In genomic region chr12:72273851-72274284, GRCh38 we compare ENCODE assay signal across 1 cellular context.
TF ChIP-seq lines count a peak whose summit lies in the region.

No MANE protein-coding gene starts in this region.

TF ChIP-seq in IMR-90, 13 proteins besides CTCF, POLR2A, EP300 and RAD21:
- no peak for TF ChIP-seq CHD1 (IDR thresholded peaks at IDR 0.05; ENCODE audit: low read depth, low read length)
- TF ChIP-seq RCOR1 (IDR thresholded peaks at IDR 0.05; ENCODE audit: insufficient replicate concordance, low read length), result no peak
- no peak for TF ChIP-seq CEBPB (IDR thresholded peaks at IDR 0.05; ENCODE audit: low read depth, low read length)
- TF ChIP-seq SMC3 (IDR thresholded peaks at IDR 0.05; ENCODE audit: low read depth, low read length), result no peak
- no peak for TF ChIP-seq BHLHE40 (IDR thresholded peaks at IDR 0.05; ENCODE audit: low read depth, low read length)
- TF ChIP-seq USF2 (IDR thresholded peaks at IDR 0.05; ENCODE audit: low read depth, low read length), result no peak
- TF ChIP-seq NFE2L2 (IDR thresholded peaks at IDR 0.05; ENCODE audit: low read depth, low read length), result no peak
- TF ChIP-seq MXI1 (IDR thresholded peaks at IDR 0.05; ENCODE audit: borderline replicate concordance, low read depth, low read length), result no peak
- no peak for TF ChIP-seq MAZ (IDR thresholded peaks at IDR 0.05; ENCODE audit: borderline replicate concordance, low read depth, low read length)
- no peak for TF ChIP-seq ELK1 (IDR thresholded peaks at IDR 0.05; ENCODE audit: borderline replicate concordance, low read depth, low read length)
- no peak for TF ChIP-seq MAFK (IDR thresholded peaks at IDR 0.05; ENCODE audit: low read depth, low read length)
- no peak for TF ChIP-seq RFX5 (IDR thresholded peaks at IDR 0.05; ENCODE audit: low read depth, low read length)
- no peak for TF ChIP-seq FOS (IDR thresholded peaks at IDR 0.05; ENCODE audit: low read depth, low read length)
